In genomic region chr2:121748202-121748601, GRCh38 we compare ENCODE assay signal across 9 cellular contexts. TPM values are rescaled to one million over a fixed set of nuclear protein-coding genes. Genes with fewer than 3 reads are reported as not detected.
DNase-seq lines count a peak whose midpoint lies in the region; ATAC-seq and TF ChIP-seq lines count a peak whose summit lies in the region.
"Had no signal": no experiment of that assay in that cellular context is flagged by ENCODE, and none has a peak within 500 bp of the region (broad histone marks: within the 10 kb centered on the region; RNA-seq: fewer than 3 reads in every experiment).

No MANE protein-coding gene starts in this region.

- H3K79me2 ChIP-seq in Karpas-422 (ENCODE audit: low read length) = no peaks in the 10 kb centered on the region

- H3K27ac ChIP-seq in Karpas-422 (ENCODE audit: low read length) = no peak overlapping the region

- H3K27ac Mint-ChIP-seq in WTC11 (no peak overlapping the region), memory B cell (no peak overlapping the region)
- no peak overlapping the region for H3K27ac Mint-ChIP-seq in activated T-helper 2 cell treated with anti-CD3 and anti-CD28 coated beads, Interferon-gamma antibody, Interleukin-2, Interleukin-4, amounts not matched to agents 10 μg/mL and 5 μg/mL and 100 μg/mL, durations not matched to agents 14 hours and 24 hours and 36 hours

- H3K36me3 ChIP-seq in Karpas-422 (ENCODE audit: insufficient read depth, low read length) = no peaks in the 10 kb centered on the region

- H2AFZ ChIP-seq in Karpas-422 (ENCODE audit: low read length) = peak overlapping the region; percentile 98

- POLR2A ChIA-PET in WTC11 (lab: Charles Lee) = no interaction called here

- H3K27me3 Mint-ChIP-seq in WTC11 (ENCODE audit: low read depth) (no peaks in the 10 kb centered on the region; the same call in 1 of the 2 replicates), memory B cell (no peaks in the 10 kb centered on the region)
- H3K27me3 Mint-ChIP-seq in activated T-helper 2 cell treated with anti-CD3 and anti-CD28 coated beads, Interferon-gamma antibody, Interleukin-2, Interleukin-4, amounts not matched to agents 10 μg/mL and 5 μg/mL and 100 μg/mL, durations not matched to agents 14 hours and 24 hours and 36 hours (ENCODE audit: low read depth) = peaks cover 2% of the 10 kb centered on the region

- H3K4me1 ChIP-seq in Karpas-422 (ENCODE audit: low read length) = peaks cover 5% of the 10 kb centered on the region

- H3K9me3 Mint-ChIP-seq in WTC11 = no peaks in the 10 kb centered on the region
- H3K9me3 Mint-ChIP-seq in memory B cell = no peaks in the 10 kb centered on the region
- peaks cover 4% of the 10 kb centered on the region for H3K9me3 Mint-ChIP-seq in activated T-helper 2 cell treated with anti-CD3 and anti-CD28 coated beads, Interferon-gamma antibody, Interleukin-2, Interleukin-4, amounts not matched to agents 10 μg/mL and 5 μg/mL and 100 μg/mL, durations not matched to agents 14 hours and 24 hours and 36 hours

- TF ChIP-seq CTCF in GM12875 (IDR thresholded peaks at IDR 0.05; ENCODE audit: borderline replicate concordance, insufficient read depth, low read depth, low read length) = peak; percentile 39; the same call in 1 of the 2 replicates
- no peak for TF ChIP-seq CTCF in WTC11 (IDR thresholded peaks at IDR 0.05)

- no peak for TF ChIP-seq POLR2A in GM18505 (IDR thresholded peaks at IDR 0.05; ENCODE audit: borderline replicate concordance, extremely low read depth, insufficient read depth, insufficient read length)

- CTCF ChIA-PET in WTC11 (lab: Charles Lee) = interaction anchor here (0.6 to 1.0 kb wide), 5 partner anchors 9 to 346 kb away, joined by 3 to 7 read pairs (median 3); partner anchors contain the start of gene NIFK

- peak; percentile 94 for ATAC-seq in WTC11
- ATAC-seq in memory B cell (ENCODE audit: low read depth) = peak; percentile 32
- no peak for ATAC-seq in GM18505 (IDR thresholded peaks at IDR 0.05; ENCODE audit: unreplicated experiment)

- no peaks in the 10 kb centered on the region for H3K9me2 ChIP-seq in Karpas-422 (replicated peaks; ENCODE audit: insufficient read depth, low read length)

- H3K9me3 ChIP-seq in Karpas-422 (ENCODE audit: low read length) = no peaks in the 10 kb centered on the region

- intact Hi-C loops in activated T-helper 2 cell treated with anti-CD3 and anti-CD28 coated beads, Interferon-gamma antibody, Interleukin-2, Interleukin-4, amounts not matched to agents 10 μg/mL and 5 μg/mL and 100 μg/mL, durations not matched to agents 14 hours and 24 hours and 36 hours (cut with micrococcal nuclease) = no loop called here

- H3K4me3 ChIP-seq in GM12875 (ENCODE audit: low read depth, low read length) (no peak overlapping the region), Karpas-422 (ENCODE audit: low read length) (no peak overlapping the region; the same call in 1 of the 2 replicates)

- H3K4me2 ChIP-seq in Karpas-422 (ENCODE audit: low read depth, low read length, poor library complexity, severe bottlenecking) = peak overlapping the region; percentile 24

- no peaks in the 10 kb centered on the region for H3K27me3 ChIP-seq in Karpas-422 (ENCODE audit: low read length)

- DNase-seq in Karpas-422 = peak; percentile 84
- DNase-seq in WTC11 (ENCODE audit: low spot score) = peak; percentile 28
- no peak for DNase-seq in memory B cell (ENCODE audit: low spot score in 2 of 2)
- no peak for DNase-seq in NCI-H1048 (lab: John Stamatoyannopoulos, UW)
- no peak for DNase-seq in activated T-helper 2 cell treated with anti-CD3 and anti-CD28 coated beads, Interferon-gamma antibody, Interleukin-2, Interleukin-4, amounts not matched to agents 10 μg/mL and 5 μg/mL and 100 μg/mL, durations not matched to agents 14 hours and 24 hours and 36 hours (ENCODE audit: low spot score)
- DNase-seq in NCI-H345 (lab: John Stamatoyannopoulos, UW) = no peak
- DNase-seq: kidney had no signal

- H3K4me1 Mint-ChIP-seq in WTC11 = no peaks in the 10 kb centered on the region
- peaks cover 2% of the 10 kb centered on the region for H3K4me1 Mint-ChIP-seq in memory B cell
- peaks cover 13% of the 10 kb centered on the region for H3K4me1 Mint-ChIP-seq in activated T-helper 2 cell treated with anti-CD3 and anti-CD28 coated beads, Interferon-gamma antibody, Interleukin-2, Interleukin-4, amounts not matched to agents 10 μg/mL and 5 μg/mL and 100 μg/mL, durations not matched to agents 14 hours and 24 hours and 36 hours (ENCODE audit: low read depth)

- no peak overlapping the region for H3K9ac ChIP-seq in Karpas-422 (ENCODE audit: low read length)

- H4K20me1 ChIP-seq in Karpas-422 (ENCODE audit: insufficient read depth, low read depth, low read length) = no peaks in the 10 kb centered on the region

- H3K4me3 Mint-ChIP-seq in WTC11 (no peak overlapping the region), memory B cell (no peak overlapping the region)
- no peak overlapping the region for H3K4me3 Mint-ChIP-seq in activated T-helper 2 cell treated with anti-CD3 and anti-CD28 coated beads, Interferon-gamma antibody, Interleukin-2, Interleukin-4, amounts not matched to agents 10 μg/mL and 5 μg/mL and 100 μg/mL, durations not matched to agents 14 hours and 24 hours and 36 hours (ENCODE audit: low read depth)

- no peaks in the 10 kb centered on the region for H3K36me3 Mint-ChIP-seq in WTC11
- H3K36me3 Mint-ChIP-seq in memory B cell = no peaks in the 10 kb centered on the region
- no peaks in the 10 kb centered on the region for H3K36me3 Mint-ChIP-seq in activated T-helper 2 cell treated with anti-CD3 and anti-CD28 coated beads, Interferon-gamma antibody, Interleukin-2, Interleukin-4, amounts not matched to agents 10 μg/mL and 5 μg/mL and 100 μg/mL, durations not matched to agents 14 hours and 24 hours and 36 hours (ENCODE audit: low read depth)

TF ChIP-seq in WTC11, 78 proteins besides CTCF, POLR2A, EP300 and RAD21 (continues in another document):
- no peak for TF ChIP-seq HMGXB4 (CRISPR knock-in tag; IDR thresholded peaks at IDR 0.05)
- TF ChIP-seq CDX4 (CRISPR knock-in tag; IDR thresholded peaks at IDR 0.05; ENCODE audit: borderline replicate concordance) = no peak
- TF ChIP-seq ZBTB21 (CRISPR knock-in tag; IDR thresholded peaks at IDR 0.05; ENCODE audit: borderline replicate concordance) = no peak
- TF ChIP-seq JUN (CRISPR knock-in tag; IDR thresholded peaks at IDR 0.05) = no peak
- TF ChIP-seq ZNF423 (CRISPR knock-in tag; IDR thresholded peaks at IDR 0.05) = no peak
- TF ChIP-seq PRRX2 (CRISPR knock-in tag; IDR thresholded peaks at IDR 0.05) = no peak
- no peak for TF ChIP-seq ZBTB43 (CRISPR knock-in tag; IDR thresholded peaks at IDR 0.05)
- TF ChIP-seq ATF3 (CRISPR knock-in tag; conservative IDR thresholded peaks at IDR 0.05) = no peak
- no peak for TF ChIP-seq E2F1 (CRISPR knock-in tag; IDR thresholded peaks at IDR 0.05)

RNA-seq across cellular contexts. Expression of gene TSN, which starts 7.2 kb away (rescaled TPM):
- total RNA-seq in Karpas-422 (2014; rRNA removed; shearing (Covaris generic); ENCODE audit: low replicate concordance) = 43.6 and 45.4 TPM in 2 replicates
- total RNA-seq in WTC11 (2021) = 68.5 to 87.3 TPM (median 77.1 TPM) in 3 replicates
- total RNA-seq in activated T-helper 2 cell treated with anti-CD3 and anti-CD28 coated beads, Interferon-gamma antibody, Interleukin-2, Interleukin-4, amounts not matched to agents 10 μg/mL and 5 μg/mL and 100 μg/mL, durations not matched to agents 14 hours and 24 hours and 36 hours = 67.6 and 72.5 TPM in 2 replicates

RNA-seq across cellular contexts. Expression of gene NIFK, which starts 11.5 kb away (rescaled TPM):
- total RNA-seq in Karpas-422 (2014; rRNA removed; shearing (Covaris generic); ENCODE audit: low replicate concordance) = 65.2 and 88.2 TPM in 2 replicates
- total RNA-seq in WTC11 (2021) = 72.4 to 91.3 TPM (median 74.5 TPM) in 3 replicates
- 117 and 125 TPM in 2 replicates for total RNA-seq in activated T-helper 2 cell treated with anti-CD3 and anti-CD28 coated beads, Interferon-gamma antibody, Interleukin-2, Interleukin-4, amounts not matched to agents 10 μg/mL and 5 μg/mL and 100 μg/mL, durations not matched to agents 14 hours and 24 hours and 36 hours

Comparison
In these comparisons a context has a peak if more than half of its experiments do, and no peak if none do; other contexts are left out.
1. DNase-seq: peak in Karpas-422 (single experiment) and WTC11 (single experiment); none in memory B cell (0 of 2), NCI-H1048 (single experiment), activated T-helper 2 cell treated with anti-CD3 and anti-CD28 coated beads, Interferon-gamma antibody, Interleukin-2, Interleukin-4, amounts not matched to agents 10 μg/mL and 5 μg/mL and 100 μg/mL, durations not matched to agents 14 hours and 24 hours and 36 hours (single experiment) and NCI-H345 (single experiment).